ENCODE assay signal across 8 cellular contexts in the genomic region with DNA sequence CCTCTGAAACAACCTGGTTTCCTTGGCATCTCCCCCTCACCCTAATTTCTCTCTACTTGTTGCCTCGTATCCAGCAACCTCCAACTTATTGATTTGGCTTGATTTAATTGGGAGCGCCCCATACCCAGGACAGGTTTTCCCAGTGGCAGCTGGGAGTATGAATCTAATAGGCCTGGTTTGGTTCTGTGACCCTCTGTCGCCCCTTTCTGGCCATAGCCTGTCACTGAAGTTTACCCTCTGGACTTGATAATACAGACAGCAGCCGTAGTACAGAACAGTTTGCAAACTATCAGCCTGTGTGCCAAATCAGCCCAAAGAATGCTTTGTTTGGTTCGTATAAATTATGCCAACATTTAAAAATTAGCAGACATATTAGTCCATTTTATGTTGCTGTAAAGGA.
DNase-seq lines count a peak whose midpoint lies in the region; ATAC-seq, FAIRE-seq and TF ChIP-seq lines count a peak whose summit lies in the region.

No MANE protein-coding gene starts in this region.

- POLR2A ChIA-PET in activated CD4-positive, alpha-beta memory T cell treated with anti-CD3 and anti-CD28 coated beads for 36 hours (lab: Charles Lee), result no interaction called here

- DNase-seq in DMS 273 (lab: John Stamatoyannopoulos, UW; ENCODE audit: unreplicated experiment) (peak; percentile 76), H54 (ENCODE audit: insufficient read length, low spot score) (peak; percentile 6), NCI-H1105 treated with DMSO at 0.1 percent for 48 hours (lab: John Stamatoyannopoulos, UW) (peak; percentile 45), T47D (ENCODE audit: low read depth in 1 of 2, low spot score in 1 of 2) (peak; percentile 23 to 78), midbrain (lab: John Stamatoyannopoulos, UW) (peak; percentile 65)
- no peak for DNase-seq in activated naive CD8-positive, alpha-beta T cell treated with anti-CD3 and anti-CD28 coated beads for 36 hours
- no peak for DNase-seq in activated CD4-positive, alpha-beta memory T cell treated with anti-CD3 and anti-CD28 coated beads for 36 hours

- CTCF ChIA-PET in activated CD4-positive, alpha-beta memory T cell treated with anti-CD3 and anti-CD28 coated beads for 36 hours (lab: Charles Lee), result no interaction called here

- no peak for TF ChIP-seq POLR2A in H54 (IDR thresholded peaks at IDR 0.05; ENCODE audit: low read depth, low read length)

- H3K27me3 Mint-ChIP-seq in activated naive CD8-positive, alpha-beta T cell treated with anti-CD3 and anti-CD28 coated beads for 36 hours, result no peaks in the 10 kb centered on the region
- no peaks in the 10 kb centered on the region for H3K27me3 Mint-ChIP-seq in activated CD4-positive, alpha-beta memory T cell treated with anti-CD3 and anti-CD28 coated beads for 36 hours

- intact Hi-C loops in activated CD4-positive, alpha-beta memory T cell treated with anti-CD3 and anti-CD28 coated beads for 36 hours (cut with micrococcal nuclease), result no loop called here

- in situ Hi-C loops in T47D (cut with HindIII; ENCODE audit: low pct_unique_long_range_greater_than_20kb, low sequenced_read_pairs), result no loop called here

- FAIRE-seq in H54 (lab: Jason Lieb, UNC), result no peak

- H3K4me3 Mint-ChIP-seq in activated naive CD8-positive, alpha-beta T cell treated with anti-CD3 and anti-CD28 coated beads for 36 hours, result no peak overlapping the region
- H3K4me3 Mint-ChIP-seq in activated CD4-positive, alpha-beta memory T cell treated with anti-CD3 and anti-CD28 coated beads for 36 hours, result no peak overlapping the region

- no peak for ATAC-seq in GM19463 (IDR thresholded peaks at IDR 0.05; ENCODE audit: unreplicated experiment)

- H3K27ac Mint-ChIP-seq in activated naive CD8-positive, alpha-beta T cell treated with anti-CD3 and anti-CD28 coated beads for 36 hours, result no peak overlapping the region
- H3K27ac Mint-ChIP-seq in activated CD4-positive, alpha-beta memory T cell treated with anti-CD3 and anti-CD28 coated beads for 36 hours, result no peak overlapping the region

- no peaks in the 10 kb centered on the region for H3K4me1 Mint-ChIP-seq in activated naive CD8-positive, alpha-beta T cell treated with anti-CD3 and anti-CD28 coated beads for 36 hours
- no peaks in the 10 kb centered on the region for H3K4me1 Mint-ChIP-seq in activated CD4-positive, alpha-beta memory T cell treated with anti-CD3 and anti-CD28 coated beads for 36 hours (ENCODE audit: low read depth)

- no peaks in the 10 kb centered on the region for H3K9me3 Mint-ChIP-seq in activated naive CD8-positive, alpha-beta T cell treated with anti-CD3 and anti-CD28 coated beads for 36 hours
- no peaks in the 10 kb centered on the region for H3K9me3 Mint-ChIP-seq in activated CD4-positive, alpha-beta memory T cell treated with anti-CD3 and anti-CD28 coated beads for 36 hours

- H3K36me3 Mint-ChIP-seq in activated naive CD8-positive, alpha-beta T cell treated with anti-CD3 and anti-CD28 coated beads for 36 hours, result no peaks in the 10 kb centered on the region
- no peaks in the 10 kb centered on the region for H3K36me3 Mint-ChIP-seq in activated CD4-positive, alpha-beta memory T cell treated with anti-CD3 and anti-CD28 coated beads for 36 hours

Comparison
In these comparisons a context has a peak if more than half of its experiments do, and no peak if none do; other contexts are left out.
1. DNase-seq: peak in DMS 273 (single experiment), H54 (single experiment), NCI-H1105 treated with DMSO at 0.1 percent for 48 hours (single experiment), T47D (2 of 2) and midbrain (single experiment); none in activated naive CD8-positive, alpha-beta T cell treated with anti-CD3 and anti-CD28 coated beads for 36 hours (single experiment) and activated CD4-positive, alpha-beta memory T cell treated with anti-CD3 and anti-CD28 coated beads for 36 hours (single experiment).